Comparison of ENCODE assay signal across 12 cellular contexts in the genomic region with DNA sequence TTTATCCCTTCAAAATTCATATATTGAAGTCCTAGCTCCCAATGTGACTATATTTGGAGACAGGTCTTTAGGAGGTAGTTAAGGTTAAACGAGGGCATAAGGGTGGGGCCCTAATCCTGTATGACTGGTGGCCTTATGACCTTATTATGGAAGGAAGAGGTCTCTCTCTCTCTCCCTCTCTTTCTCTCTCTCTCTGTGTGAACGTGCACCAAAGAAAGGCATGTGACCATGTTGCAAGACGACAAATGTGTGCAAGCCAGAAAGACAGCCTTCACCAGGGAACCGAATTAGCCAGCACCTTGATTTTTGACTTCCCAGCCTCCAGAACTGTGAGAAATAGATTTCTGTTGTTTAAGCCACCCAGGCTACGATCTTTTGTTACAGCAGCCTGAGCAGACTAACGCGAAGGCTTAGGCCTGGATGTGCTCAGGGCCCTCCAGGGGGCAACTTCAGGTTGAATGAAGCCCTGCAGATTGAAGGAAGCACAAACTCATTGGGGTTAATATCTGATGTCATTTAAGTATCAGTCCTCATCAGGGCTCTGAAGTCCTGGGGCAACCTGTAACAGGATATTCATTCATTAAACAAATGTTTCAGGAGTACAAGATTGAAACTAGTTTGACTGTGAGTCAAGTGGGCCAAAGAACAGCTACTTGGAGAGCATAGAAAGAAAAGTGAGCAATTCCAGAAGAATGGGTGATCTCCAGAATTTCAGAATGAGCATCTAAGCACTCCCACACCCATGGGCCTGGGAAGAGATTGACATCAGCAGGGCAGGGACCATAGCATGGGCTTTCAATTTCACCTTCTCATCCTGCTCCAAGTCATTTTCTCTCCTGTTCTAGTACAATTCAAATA.
DNase-seq lines count a peak whose midpoint lies in the region; ATAC-seq and TF ChIP-seq lines count a peak whose summit lies in the region.
"Had no signal": no experiment of that assay in that cellular context is flagged by ENCODE, and none has a peak within 500 bp of the region (broad histone marks: within the 10 kb centered on the region; RNA-seq: fewer than 3 reads in every experiment).

No MANE protein-coding gene starts in this region.

- no peaks in the 10 kb centered on the region for H3K36me3 ChIP-seq in gastrocnemius medialis
- no peaks in the 10 kb centered on the region for H3K36me3 ChIP-seq in A673 (ENCODE audit: insufficient read depth, low read length, poor library complexity, severe bottlenecking)
- H3K36me3 ChIP-seq: BLaER1 treated with 17β-estradiol and CSF1 and Interleukin-3, amounts not matched to agents 10 nM and 100 nM; neural progenitor cell; suprapubic skin had no signal

- no peak for TF ChIP-seq POLR2A in gastrocnemius medialis (IDR thresholded peaks at IDR 0.05)

- in situ Hi-C loops in gastrocnemius medialis (cut with MboI; ENCODE audit: low sequenced_read_pairs in 4 of 4) = loop anchor here (5.0 to 25.0 kb wide), 7 partner anchors 155 to 405 kb away; a partner anchor contains a TSS

- H3K27ac Mint-ChIP-seq in activated CD8-positive, alpha-beta T cell treated with anti-CD3 and anti-CD28 coated beads for 36 hours = peak overlapping the region; percentile 74
- H3K27ac Mint-ChIP-seq in stimulated activated naive CD8-positive, alpha-beta T cell treated with anti-CD3 and anti-CD28 coated beads, Interleukin-15, amount 100 ng/mL, for 72 hours = no peak overlapping the region
- H3K27ac Mint-ChIP-seq: neural progenitor cell had no signal

- H3K9me3 ChIP-seq in gastrocnemius medialis = no peaks in the 10 kb centered on the region
- no peaks in the 10 kb centered on the region for H3K9me3 ChIP-seq in A673 (ENCODE audit: low read depth, low read length, poor library complexity, severe bottlenecking)
- H3K9me3 ChIP-seq: suprapubic skin had no signal

- no peaks in the 10 kb centered on the region for H3K27me3 Mint-ChIP-seq in activated CD8-positive, alpha-beta T cell treated with anti-CD3 and anti-CD28 coated beads for 36 hours
- H3K27me3 Mint-ChIP-seq in stimulated activated naive CD8-positive, alpha-beta T cell treated with anti-CD3 and anti-CD28 coated beads, Interleukin-15, amount 100 ng/mL, for 72 hours = no peaks in the 10 kb centered on the region

- H3K27me3 ChIP-seq in gastrocnemius medialis = no peaks in the 10 kb centered on the region
- H3K27me3 ChIP-seq in A673 (replicated peaks; ENCODE audit: insufficient read depth, low read depth, low read length, poor library complexity) = peaks cover 8% of the 10 kb centered on the region
- H3K27me3 ChIP-seq: neural progenitor cell, suprapubic skin had no signal

- ATAC-seq in activated CD8-positive, alpha-beta T cell treated with anti-CD3 and anti-CD28 coated beads for 36 hours = peak; percentile 48
- ATAC-seq in esophagus mucosa (peak; percentile 56), gastrocnemius medialis (no peak)
- ATAC-seq in stimulated activated naive CD8-positive, alpha-beta T cell treated with anti-CD3 and anti-CD28 coated beads, Interleukin-15, amount 100 ng/mL, for 72 hours = peak; percentile 64

- no peak overlapping the region for H3K4me3 Mint-ChIP-seq in activated CD8-positive, alpha-beta T cell treated with anti-CD3 and anti-CD28 coated beads for 36 hours
- H3K4me3 Mint-ChIP-seq in stimulated activated naive CD8-positive, alpha-beta T cell treated with anti-CD3 and anti-CD28 coated beads, Interleukin-15, amount 100 ng/mL, for 72 hours = peak overlapping the region in 1 of 2 donors; percentile 7
- H3K4me3 Mint-ChIP-seq: neural progenitor cell had no signal

- H3K4me3 ChIP-seq in gastrocnemius medialis (no peak overlapping the region), A673 (ENCODE audit: low read depth, low read length, poor library complexity, severe bottlenecking) (no peak overlapping the region)
- H3K4me3 ChIP-seq: BLaER1 treated with 17β-estradiol and CSF1 and Interleukin-3, amounts not matched to agents 10 nM and 100 nM; dorsolateral prefrontal cortex; neural progenitor cell; suprapubic skin had no signal

- peaks cover 11% of the 10 kb centered on the region for H3K36me3 Mint-ChIP-seq in activated CD8-positive, alpha-beta T cell treated with anti-CD3 and anti-CD28 coated beads for 36 hours (ENCODE audit: low read depth)
- H3K36me3 Mint-ChIP-seq: neural progenitor cell had no signal

- peaks cover 6% of the 10 kb centered on the region for H3K9me3 Mint-ChIP-seq in activated CD8-positive, alpha-beta T cell treated with anti-CD3 and anti-CD28 coated beads for 36 hours
- peaks cover 13 to 22% of the 10 kb centered on the region in 2 donors for H3K9me3 Mint-ChIP-seq in stimulated activated naive CD8-positive, alpha-beta T cell treated with anti-CD3 and anti-CD28 coated beads, Interleukin-15, amount 100 ng/mL, for 72 hours
- H3K9me3 Mint-ChIP-seq: neural progenitor cell had no signal

- intact Hi-C loops in activated CD8-positive, alpha-beta T cell treated with anti-CD3 and anti-CD28 coated beads for 36 hours (cut with micrococcal nuclease) = loop anchor here (2.0 to 5.0 kb wide), 2 partner anchors 81 to 398 kb away; a partner anchor contains a TSS
- intact Hi-C loops in gastrocnemius medialis (cut with DNase I; ENCODE audit: low total_unique reads) (loop anchor here (5.0 kb wide), 2 partner anchors 43 to 398 kb away; a partner anchor contains a TSS), A673 (cut with micrococcal nuclease; ENCODE audit: unreplicated experiment) (loop anchor here (5.0 to 10.0 kb wide), 3 partner anchors 143 to 398 kb away; a partner anchor contains a TSS)

- DNase-seq in stimulated activated CD4-positive, alpha-beta T cell treated with anti-CD3 and anti-CD28 coated beads, Interleukin-15, amount 100 ng/mL, for 24 hours = peak; percentile 64
- no peak for DNase-seq in stimulated activated CD4-positive, alpha-beta T cell treated with anti-CD3 and anti-CD28 coated beads, Interleukin-12 subunit alpha, Interleukin-12 subunit beta, amount 100 ng/mL, for 4 hours
- peak; percentile 46 for DNase-seq in activated CD8-positive, alpha-beta T cell treated with anti-CD3 and anti-CD28 coated beads for 36 hours
- DNase-seq in stimulated activated naive CD8-positive, alpha-beta T cell treated with anti-CD3 and anti-CD28 coated beads, Interleukin-15, amount 100 ng/mL, for 72 hours = peak in 1 of 2 donors; percentile 30
- DNase-seq in gastrocnemius medialis = no peak
- DNase-seq in AG08396 (ENCODE audit: low spot score) = no peak
- DNase-seq in A673 (ENCODE audit: low spot score) = no peak
- DNase-seq: dorsolateral prefrontal cortex had no signal

- TF ChIP-seq CTCF in activated CD8-positive, alpha-beta T cell treated with anti-CD3 and anti-CD28 coated beads for 36 hours (IDR thresholded peaks at IDR 0.05) = no peak
- TF ChIP-seq CTCF in gastrocnemius medialis (IDR thresholded peaks at IDR 0.05 in 4 of 5, conservative IDR thresholded peaks at IDR 0.05 in 1 of 5) (no peak), A673 (conservative IDR thresholded peaks at IDR 0.05; ENCODE audit: low read depth, low read length) (no peak)

- peaks cover 68% of the 10 kb centered on the region for H3K4me1 Mint-ChIP-seq in activated CD8-positive, alpha-beta T cell treated with anti-CD3 and anti-CD28 coated beads for 36 hours (ENCODE audit: low read depth)
- peaks cover 71% of the 10 kb centered on the region for H3K4me1 Mint-ChIP-seq in stimulated activated naive CD8-positive, alpha-beta T cell treated with anti-CD3 and anti-CD28 coated beads, Interleukin-15, amount 100 ng/mL, for 72 hours

- CTCF ChIA-PET in activated CD8-positive, alpha-beta T cell treated with anti-CD3 and anti-CD28 coated beads for 36 hours (lab: Charles Lee) = interaction anchor here (0.7 to 6.6 kb wide), 20 partner anchors 7 to 291 kb away, joined by 3 to 56 read pairs (median 7); a partner anchor contains a TSS
- CTCF ChIA-PET in A673 (lab: Charles Lee) = no interaction called here

- H3K4me1 ChIP-seq in gastrocnemius medialis = peaks cover under 1 to 3% of the 10 kb centered on the region in 2 donors
- no peaks in the 10 kb centered on the region for H3K4me1 ChIP-seq in A673 (ENCODE audit: insufficient read depth, low read length, poor library complexity, severe bottlenecking)
- H3K4me1 ChIP-seq: neural progenitor cell had no signal

- H3K27ac ChIP-seq in gastrocnemius medialis = no peak overlapping the region
- no peak overlapping the region for H3K27ac ChIP-seq in A673 (ENCODE audit: low read depth, low read length, poor library complexity, severe bottlenecking)
- H3K27ac ChIP-seq: BLaER1 treated with 17β-estradiol and CSF1 and Interleukin-3, amounts not matched to agents 10 nM and 100 nM; dorsolateral prefrontal cortex; neural progenitor cell; suprapubic skin had no signal

- no TSS peak for BruUV-seq in A673 (replicated peaks; lab: Mats Ljungman, UMichigan)

- POLR2A ChIA-PET in activated CD8-positive, alpha-beta T cell treated with anti-CD3 and anti-CD28 coated beads for 36 hours (lab: Charles Lee) = interaction anchor here (3.5 kb wide), 1 partner anchor 159 kb away, joined by 44 read pairs; a partner anchor contains a TSS
- POLR2A ChIA-PET in A673 (lab: Charles Lee; ENCODE audit: low non-redundant PET) = no interaction called here

Comparison
In these comparisons a context has a peak if more than half of its experiments do, and no peak if none do; other contexts are left out.
1. DNase-seq: peak in stimulated activated CD4-positive, alpha-beta T cell treated with anti-CD3 and anti-CD28 coated beads, Interleukin-15, amount 100 ng/mL, for 24 hours (single experiment) and activated CD8-positive, alpha-beta T cell treated with anti-CD3 and anti-CD28 coated beads for 36 hours (single experiment); none in stimulated activated CD4-positive, alpha-beta T cell treated with anti-CD3 and anti-CD28 coated beads, Interleukin-12 subunit alpha, Interleukin-12 subunit beta, amount 100 ng/mL, for 4 hours (single experiment), gastrocnemius medialis (0 of 2), AG08396 (single experiment) and A673 (single experiment).
2. ATAC-seq: peak in activated CD8-positive, alpha-beta T cell treated with anti-CD3 and anti-CD28 coated beads for 36 hours (single experiment), esophagus mucosa (single experiment) and stimulated activated naive CD8-positive, alpha-beta T cell treated with anti-CD3 and anti-CD28 coated beads, Interleukin-15, amount 100 ng/mL, for 72 hours (single experiment); none in gastrocnemius medialis (0 of 2).